25 cellular contexts compared by ENCODE assay signal in genomic region chr1:22174446-22174845, GRCh38. TPM values are rescaled to one million over a fixed set of nuclear protein-coding genes. Genes with fewer than 3 reads are reported as not detected.
DNase-seq lines count a peak whose midpoint lies in the region; ATAC-seq and TF ChIP-seq lines count a peak whose summit lies in the region.
"Had no signal": no experiment of that assay in that cellular context is flagged by ENCODE, and none has a peak within 500 bp of the region (broad histone marks: within the 10 kb centered on the region; RNA-seq: fewer than 3 reads in every experiment).

No MANE protein-coding gene starts in this region.

- H3K27ac Mint-ChIP-seq in neural crest cell (ENCODE audit: unreplicated experiment): peak overlapping the region; percentile 72
- H3K27ac Mint-ChIP-seq: B cell, H9, HFFc6, IgD-negative memory B cell had no signal

- H3K9me3 ChIP-seq in OCI-LY3 (ENCODE audit: insufficient read depth, low read length): peaks cover 6% of the 10 kb centered on the region; the same call in 1 of the 2 replicates
- H3K9me3 ChIP-seq: Caco-2, MG63, Peyer's patch had no signal

- no peaks in the 10 kb centered on the region for H3K36me3 Mint-ChIP-seq in neural crest cell (ENCODE audit: low read depth)

- H3K36me3 ChIP-seq in H7 (replicated peaks; ENCODE audit: control insufficient read depth, insufficient read depth, low read length) (no peaks in the 10 kb centered on the region), OCI-LY3 (replicated peaks; ENCODE audit: low read depth, low read length) (peaks cover 8% of the 10 kb centered on the region)
- H3K36me3 ChIP-seq: MG63, Peyer's patch had no signal

- H3K4me2 ChIP-seq in OCI-LY3 (ENCODE audit: low read length): peak overlapping the region; percentile 7; the same call in 1 of the 2 replicates

- ATAC-seq in HG02678 (IDR thresholded peaks at IDR 0.05; ENCODE audit: unreplicated experiment) (no peak), HG03045 (IDR thresholded peaks at IDR 0.05; ENCODE audit: unreplicated experiment) (no peak)

- H3K4me1 Mint-ChIP-seq in neural crest cell: no peaks in the 10 kb centered on the region

- H3K27me3 Mint-ChIP-seq in neural crest cell (ENCODE audit: low read depth): peaks cover 7% of the 10 kb centered on the region
- H3K27me3 Mint-ChIP-seq: IgD-negative memory B cell had no signal

- TF ChIP-seq CTCF in OCI-LY3 (IDR thresholded peaks at IDR 0.05; ENCODE audit: low read depth, low read length) (no peak), neural crest cell (conservative IDR thresholded peaks at IDR 0.05) (no peak)

- no peak overlapping the region for H3K4me3 Mint-ChIP-seq in neural crest cell
- H3K4me3 Mint-ChIP-seq: B cell; CD4-positive, CD25-positive, alpha-beta regulatory T cell; H9; HFFc6; IgD-negative memory B cell had no signal

- peak overlapping the region; percentile 80; the same call in 1 of the 2 replicates for H3K9ac ChIP-seq in OCI-LY3 (ENCODE audit: low read length)

- no peaks in the 10 kb centered on the region for H3K9me3 Mint-ChIP-seq in neural crest cell
- H3K9me3 Mint-ChIP-seq: H9, HFFc6, IgD-negative memory B cell had no signal

- H3K27ac ChIP-seq in OCI-LY3 (ENCODE audit: low read length): peak overlapping the region; percentile 99
- H3K27ac ChIP-seq: 22Rv1, HL-60, Peyer's patch had no signal

- H3K27me3 ChIP-seq in H7 (ENCODE audit: control insufficient read depth, insufficient read depth, low read length) (no peaks in the 10 kb centered on the region), OCI-LY3 (ENCODE audit: low read depth, low read length) (no peaks in the 10 kb centered on the region)
- H3K27me3 ChIP-seq: MG63, Peyer's patch had no signal

- no peaks in the 10 kb centered on the region for H4K20me1 ChIP-seq in OCI-LY3 (ENCODE audit: insufficient read depth, low read length)

- H3K4me3 ChIP-seq in H7 (ENCODE audit: insufficient read depth, low read depth, low read length) (no peak overlapping the region), OCI-LY3 (ENCODE audit: low read length) (no peak overlapping the region)
- H3K4me3 ChIP-seq: MG63, Peyer's patch had no signal

- DNase-seq in DMS153 (lab: John Stamatoyannopoulos, UW): peak; percentile 18
- no peak for DNase-seq in DMS153 treated with DMSO at 0.1 percent for 48 hours (lab: John Stamatoyannopoulos, UW; ENCODE audit: unreplicated experiment)
- peak; percentile 69 for DNase-seq in H7
- no peak for DNase-seq in neural crest cell (ENCODE audit: low read depth, low spot score)
- no peak for DNase-seq in T1000 (lab: John Stamatoyannopoulos, UW)
- DNase-seq: CD4-positive, CD25-positive, alpha-beta regulatory T cell; H9; HFFc6; Kasumi-1; MG63; NCI-H1105 treated with DMSO at 0.1 percent for 48 hours; NCI-H2029; NCI-H446 treated with DMSO at 0.1 percent for 48 hours; NCI-H69; Peyer's patch; SHP77 treated with DMSO at 0.1 percent for 48 hours; T-helper 1 cell had no signal

- peak overlapping the region; percentile 63; the same call in 1 of the 2 replicates for H2AFZ ChIP-seq in OCI-LY3 (ENCODE audit: low read depth, low read length)

- peaks cover 55% of the 10 kb centered on the region for H3K4me1 ChIP-seq in OCI-LY3 (ENCODE audit: low read length)
- H3K4me1 ChIP-seq: Caco-2, Peyer's patch had no signal

- H3K79me2 ChIP-seq in OCI-LY3 (ENCODE audit: low read length): no peaks in the 10 kb centered on the region

RNA-seq across cellular contexts. Expression of gene WNT4, which starts 31.5 kb away (rescaled TPM):
- total RNA-seq in H7 (2014; rRNA removed; shearing (Covaris generic)): 0.33 and 0.94 TPM in 2 replicates
- 0.16 and 0.23 TPM in 2 replicates for total RNA-seq in neural crest cell
- total RNA-seq: B cell; CD4-positive, CD25-positive, alpha-beta regulatory T cell; HFFc6 had no signal

Comparison
In these comparisons a context has a peak if more than half of its experiments do, and no peak if none do; other contexts are left out.
1. DNase-seq: peak in DMS153 (single experiment) and H7 (single experiment); none in DMS153 treated with DMSO at 0.1 percent for 48 hours (single experiment), neural crest cell (single experiment) and T1000 (single experiment).